In the genomic region with DNA sequence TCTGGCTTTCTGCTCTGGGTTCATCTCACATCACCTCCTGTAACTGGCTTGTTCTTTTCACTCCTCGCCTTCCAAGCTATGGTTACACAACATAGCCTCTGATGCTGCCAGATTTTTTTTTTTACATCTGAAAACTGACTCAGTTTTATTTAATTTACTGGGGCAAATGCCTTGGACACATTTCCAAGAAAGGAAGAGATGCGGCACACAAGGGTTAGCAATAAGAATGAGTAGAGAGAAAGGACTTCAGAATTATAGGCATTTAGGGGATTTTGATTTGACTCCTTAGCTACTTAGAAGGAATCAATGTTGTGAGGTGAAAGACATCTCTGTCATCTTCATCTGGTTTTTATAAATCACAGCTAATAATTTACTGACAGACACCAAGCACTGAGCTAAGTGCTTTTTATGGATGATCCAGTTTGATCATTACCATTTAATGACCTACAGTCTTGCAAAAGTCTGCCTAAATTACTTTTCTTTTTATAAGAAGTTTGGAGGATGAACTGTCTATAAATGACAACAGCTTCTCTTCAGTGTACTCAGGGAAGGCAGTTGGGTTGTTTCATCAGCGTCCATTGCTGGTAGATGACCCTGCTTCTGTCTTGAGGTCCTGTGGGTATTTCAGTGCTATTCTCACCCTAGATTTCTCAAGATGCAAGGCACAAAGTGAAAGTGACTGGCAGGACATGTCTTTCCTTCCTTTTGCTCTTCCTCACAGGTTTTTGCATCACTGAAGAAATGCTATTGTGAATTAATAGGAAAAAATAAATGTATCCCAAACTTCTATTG, we compare ENCODE assay signal across 11 cellular contexts. TPM values are rescaled to one million over a fixed set of nuclear protein-coding genes. Genes with fewer than 3 reads are reported as not detected.
A peak's percentile ranks its signal among the peaks of the same experiment; 100 is the strongest.
DNase-seq lines count a peak whose midpoint lies in the region; ATAC-seq and TF ChIP-seq lines count a peak whose summit lies in the region.
"Had no signal": no experiment of that assay in that cellular context is flagged by ENCODE, and none has a peak within 500 bp of the region (broad histone marks: within the 10 kb centered on the region; RNA-seq: fewer than 3 reads in every experiment).

No MANE protein-coding gene starts in this region.

- peak overlapping the region in 2 of 4 donors; percentile 2 to 5 for H3K4me3 ChIP-seq in esophagus muscularis mucosa
- no peak overlapping the region for H3K4me3 ChIP-seq in mucosa of rectum (ENCODE audit: low read length in 2 of 2)
- H3K4me3 ChIP-seq in upper lobe of left lung: no peak overlapping the region

- TF ChIP-seq POLR2A in esophagus muscularis mucosa (IDR thresholded peaks at IDR 0.05; ENCODE audit: low read depth) (no peak), upper lobe of left lung (IDR thresholded peaks at IDR 0.05) (no peak)

- DNase-seq in NCI-H226 (peak; percentile 65), esophagus muscularis mucosa (ENCODE audit: extremely low spot score) (no peak), upper lobe of left lung (no peak)
- no peak for DNase-seq in effector CD4-positive, alpha-beta T cell
- DNase-seq in activated CD8-positive, alpha-beta memory T cell treated with anti-CD3 and anti-CD28 coated beads, Interleukin-2, amount 50 U/mL, for 4 hours: no peak
- DNase-seq: activated CD4-positive, CD25-positive, alpha-beta regulatory T cell treated with anti-CD3 and anti-CD28 coated beads, Interleukin-2, amount 50 U/mL, for 72 hours; NCI-H2081 had no signal

- H3K4me1 ChIP-seq in esophagus muscularis mucosa (peaks cover 60 to 100% (median 99%) of the 10 kb centered on the region in 4 donors), mucosa of rectum (ENCODE audit: control insufficient read depth in 2 of 2, insufficient read depth in 2 of 2, low read length in 2 of 2) (no peaks in the 10 kb centered on the region), upper lobe of left lung (peaks cover 11 to 58% (median 18%) of the 10 kb centered on the region in 4 donors)

- TF ChIP-seq CTCF in esophagus muscularis mucosa (IDR thresholded peaks at IDR 0.05) (no peak), upper lobe of left lung (IDR thresholded peaks at IDR 0.05) (no peak)

- H3K27ac ChIP-seq in esophagus muscularis mucosa (replicated peaks in 1 of 4): peak overlapping the region; percentile 85 to 89 (median 87)
- H3K27ac ChIP-seq in mucosa of rectum (ENCODE audit: low read depth in 2 of 2, low read length in 2 of 2): peak overlapping the region; percentile 48 to 64
- peak overlapping the region in 3 of 4 donors; percentile 55 to 80 (median 64) for H3K27ac ChIP-seq in upper lobe of left lung

- peaks cover 0 to under 1% (median 0%) of the 10 kb centered on the region in 4 donors for H3K36me3 ChIP-seq in esophagus muscularis mucosa
- H3K36me3 ChIP-seq in mucosa of rectum (ENCODE audit: control insufficient read depth in 2 of 2, insufficient read depth in 2 of 2, low read length in 2 of 2): no peaks in the 10 kb centered on the region
- H3K36me3 ChIP-seq in upper lobe of left lung: no peaks in the 10 kb centered on the region

- ATAC-seq in upper lobe of left lung (ENCODE audit: low FRiP score in 2 of 2) (peak in 1 of 2 donors; percentile 85), GM19463 (IDR thresholded peaks at IDR 0.05; ENCODE audit: unreplicated experiment) (no peak)
- ATAC-seq: esophagus mucosa; natural killer cell treated with Interleukin-12 subunit alpha and Interleukin-12 subunit beta and Interleukin-15 and Interleukin-18, amount 100 ng/mL, for 72 hours had no signal

- TF ChIP-seq EP300 in esophagus muscularis mucosa (IDR thresholded peaks at IDR 0.05): peak; percentile 29
- no peak for TF ChIP-seq EP300 in upper lobe of left lung (IDR thresholded peaks at IDR 0.05)

- intact Hi-C loops in esophagus muscularis mucosa (cut with DNase I): no loop called here

- no peak overlapping the region for H3K9ac ChIP-seq in mucosa of rectum (ENCODE audit: low read depth in 1 of 2, low read length in 2 of 2)

- no peaks in the 10 kb centered on the region for H3K27me3 ChIP-seq in esophagus muscularis mucosa
- no peaks in the 10 kb centered on the region for H3K27me3 ChIP-seq in mucosa of rectum (ENCODE audit: control insufficient read depth in 2 of 2, insufficient read depth in 2 of 2, low read length in 2 of 2)
- no peaks in the 10 kb centered on the region for H3K27me3 ChIP-seq in upper lobe of left lung

- 24% methylated on average over 3 of the region's 3 CpGs for WGBS in esophagus muscularis mucosa
- WGBS in upper lobe of left lung, 2 donors: 72 to 74% methylated on average over 3 of the region's 3 CpGs

- H3K9me3 ChIP-seq in esophagus muscularis mucosa: no peaks in the 10 kb centered on the region
- H3K9me3 ChIP-seq in mucosa of rectum (ENCODE audit: control insufficient read depth in 2 of 2, low read length in 2 of 2): no peaks in the 10 kb centered on the region
- H3K9me3 ChIP-seq in upper lobe of left lung: no peaks in the 10 kb centered on the region

RNA-seq across cellular contexts. Expression of a gene that starts 31.1 kb away (rescaled TPM):
- total RNA-seq in esophagus muscularis mucosa (100 to 1,000 TPM; 261 to 336 (median 303) TPM), upper lobe of left lung (100 to 1,000 TPM in 2 of 6 donors, 10 to 100 TPM in 4; 29.5 to 119 (median 58.9) TPM)
- total RNA-seq: natural killer cell treated with Interleukin-12 subunit alpha and Interleukin-12 subunit beta and Interleukin-15 and Interleukin-18, amount 100 ng/mL, for 72 hours had no signal
